10 cellular contexts compared by ENCODE assay signal in genomic region chr1:151728151-151728711, GRCh38. TPM values are rescaled to one million over a fixed set of nuclear protein-coding genes. Genes with fewer than 3 reads are reported as not detected.
DNase-seq lines count a peak whose midpoint lies in the region; TF ChIP-seq lines count a peak whose summit lies in the region.
"Had no signal": no experiment of that assay in that cellular context is flagged by ENCODE, and none has a peak within 500 bp of the region (broad histone marks: within the 10 kb centered on the region; RNA-seq: fewer than 3 reads in every experiment).

No MANE protein-coding gene starts in this region.

- H3K27ac ChIP-seq in fibroblast of lung (ENCODE audit: insufficient read depth, low read length) (no peak overlapping the region), vagina (peak overlapping the region; percentile 11)

- peak; percentile 75 for DNase-seq in NCI-H82 (lab: John Stamatoyannopoulos, UW)
- no peak for DNase-seq in NCI-H82 treated with DMSO at 0.1 percent for 48 hours (lab: John Stamatoyannopoulos, UW; ENCODE audit: unreplicated experiment)
- DNase-seq in fibroblast of lung (ENCODE audit: low read depth in 2 of 2): peak; percentile 54 to 71
- DNase-seq in middle frontal gyrus (ENCODE audit: extremely low spot score, low spot score): peak; percentile 65
- DNase-seq in vagina (ENCODE audit: extremely low spot score in 2 of 2): no peak
- DNase-seq in GM19240 (ENCODE audit: insufficient read length, low spot score): no peak
- DNase-seq in A172 (ENCODE audit: low spot score): no peak
- no peak for DNase-seq in ureter (ENCODE audit: low spot score)
- DNase-seq: effector CD8-positive, alpha-beta T cell had no signal

- H3K9me3 ChIP-seq in fibroblast of lung (ENCODE audit: control insufficient read depth, insufficient read depth, low read depth, low read length) (no peaks in the 10 kb centered on the region), vagina (no peaks in the 10 kb centered on the region)

- H3K4me3 ChIP-seq in fibroblast of lung (replicated peaks in 1 of 4; ENCODE audit: control extremely low read depth in 1 of 4, insufficient read depth in 1 of 4, low read depth in 3 of 4, low read length in 4 of 4): peak overlapping the region in 1 of 4 experiments; percentile 12
- no peak overlapping the region for H3K4me3 ChIP-seq in vagina

- no peak overlapping the region for H3K9ac ChIP-seq in fibroblast of lung (ENCODE audit: insufficient read depth, low read length)

- intact Hi-C loops in vagina (cut with DNase I): no loop called here

- H3K4me1 ChIP-seq in fibroblast of lung (ENCODE audit: control insufficient read depth, extremely low read depth, insufficient read depth, low read length): no peaks in the 10 kb centered on the region
- no peaks in the 10 kb centered on the region for H3K4me1 ChIP-seq in vagina

- peak overlapping the region; percentile 3 for H3K4me2 ChIP-seq in fibroblast of lung (ENCODE audit: extremely low read depth, insufficient read depth, low read length)

- TF ChIP-seq POLR2A in vagina (IDR thresholded peaks at IDR 0.05): no peak

- no peaks in the 10 kb centered on the region for H3K36me3 ChIP-seq in fibroblast of lung (ENCODE audit: control insufficient read depth, insufficient read depth, low read length)
- no peaks in the 10 kb centered on the region for H3K36me3 ChIP-seq in vagina

- peaks cover 16% of the 10 kb centered on the region for H3K27me3 ChIP-seq in fibroblast of lung (ENCODE audit: control insufficient read depth, insufficient read depth, low read length)
- H3K27me3 ChIP-seq in vagina: no peaks in the 10 kb centered on the region

- TF ChIP-seq CTCF in fibroblast of lung (conservative IDR thresholded peaks at IDR 0.05 in 1 of 2, IDR thresholded peaks at IDR 0.05 in 1 of 2; ENCODE audit: low read depth in 1 of 2, low read length in 2 of 2) (no peak), vagina (IDR thresholded peaks at IDR 0.05) (no peak)

- H4K20me1 ChIP-seq in fibroblast of lung (ENCODE audit: control insufficient read depth, extremely low read depth, insufficient read depth, low read length): no peaks in the 10 kb centered on the region

- H2AFZ ChIP-seq in fibroblast of lung (ENCODE audit: low read length): no peak overlapping the region

- H3K79me2 ChIP-seq in fibroblast of lung (ENCODE audit: control insufficient read depth, insufficient read depth, low read length): no peaks in the 10 kb centered on the region

RNA-seq across cellular contexts. Expression of gene RIIAD1, which starts 6.9 kb away (rescaled TPM):
- total RNA-seq in fibroblast of lung (not detected in 2 replicates), vagina (not detected), ureter (not detected)
- polyA plus RNA-seq in fibroblast of lung: not detected in 2 replicates
- polyA plus RNA-seq in fibroblast of lung (2012): not detected in 2 replicates
- not detected in 2 replicates for polyA minus RNA-seq in fibroblast of lung (ENCODE audit: low replicate concordance)
- total RNA-seq in A172 (2014; rRNA removed; shearing (Covaris generic)): not detected in 2 replicates
- total RNA-seq: activated CD8-positive, alpha-beta memory T cell treated with anti-CD3 and anti-CD28 coated beads for 36 hours had no signal

RNA-seq across cellular contexts. Expression of gene CELF3, which starts 11.6 kb away (rescaled TPM):
- total RNA-seq in fibroblast of lung (not detected in 2 replicates), vagina (0.25 TPM), ureter (not detected)
- polyA plus RNA-seq in fibroblast of lung: not detected in 2 replicates
- polyA plus RNA-seq in fibroblast of lung (2012): not detected in 2 replicates
- polyA minus RNA-seq in fibroblast of lung (ENCODE audit: low replicate concordance): not detected in 2 replicates
- total RNA-seq in A172 (2014; rRNA removed; shearing (Covaris generic)): not detected in 2 replicates
- total RNA-seq: activated CD8-positive, alpha-beta memory T cell treated with anti-CD3 and anti-CD28 coated beads for 36 hours had no signal

RNA-seq across cellular contexts. Expression of gene MRPL9, which starts 35.1 kb away (rescaled TPM):
- total RNA-seq in fibroblast of lung: 86.5 and 91.4 TPM in 2 replicates
- polyA plus RNA-seq in fibroblast of lung: 58.3 and 79.2 TPM in 2 replicates
- polyA plus RNA-seq in fibroblast of lung (2012): 72.9 and 94.0 TPM in 2 replicates
- polyA minus RNA-seq in fibroblast of lung (ENCODE audit: low replicate concordance): 21.1 and 59.4 TPM in 2 replicates
- 34.1 TPM for total RNA-seq in vagina
- total RNA-seq in A172 (2014; rRNA removed; shearing (Covaris generic)): 275 and 300 TPM in 2 replicates
- total RNA-seq in ureter: 66.1 TPM

Comparison
In these comparisons a context has a peak if more than half of its experiments do, and no peak if none do; other contexts are left out.
1. DNase-seq: peak in NCI-H82 (single experiment), fibroblast of lung (2 of 2) and middle frontal gyrus (single experiment); none in NCI-H82 treated with DMSO at 0.1 percent for 48 hours (single experiment), vagina (0 of 2), GM19240 (single experiment), A172 (single experiment) and ureter (single experiment).